ENCODE assay signal across 1 cellular context in genomic region chr16:81688182-81688581, GRCh38.
TF ChIP-seq lines count a peak whose summit lies in the region.

No MANE protein-coding gene starts in this region.

TF ChIP-seq in H1, 55 proteins besides CTCF, POLR2A, EP300 and RAD21:
- TF ChIP-seq CHD1 (IDR thresholded peaks at IDR 0.05; ENCODE audit: low read depth, low read length) (no peak), KDM4A (IDR thresholded peaks at IDR 0.05; ENCODE audit: low read depth, low read length, severe bottlenecking) (no peak)
TF ChIP-seq in H1: peak in this region for 0.
